ENCODE assay signal across 8 cellular contexts in genomic region chr2:9142551-9143263, GRCh38.
DNase-seq lines count a peak whose midpoint lies in the region; ATAC-seq lines count a peak whose summit lies in the region.

No MANE protein-coding gene starts in this region.

- ATAC-seq in HG02970 (IDR thresholded peaks at IDR 0.05; ENCODE audit: low FRiP score, unreplicated experiment): peak; percentile 78

- DNase-seq in SIG-M5 treated with dmso at 0.1 percent for 504 hours (lab: John Stamatoyannopoulos, UW; ENCODE audit: unreplicated experiment) (peak; percentile 76), SIG-M5 (lab: John Stamatoyannopoulos, UW) (no peak), NCI-H446 treated with DMSO at 0.1 percent for 48 hours (lab: John Stamatoyannopoulos, UW) (peak; percentile 14), cortex of kidney (lab: John Stamatoyannopoulos, UW) (peak; percentile 21), left kidney (ENCODE audit: low read depth, low spot score) (peak; percentile 86)
- DNase-seq in activated CD4-positive, alpha-beta T cell treated with anti-CD3 and anti-CD28 coated beads for 48 hours: peak; percentile 90
- DNase-seq in stimulated activated CD4-positive, alpha-beta T cell treated with anti-CD3 and anti-CD28 coated beads, Interleukin-1b, Interleukin-23, amount 100 ng/mL, for 48 hours: peak; percentile 84
